Comparison of ENCODE assay signal across 20 cellular contexts in the genomic region with DNA sequence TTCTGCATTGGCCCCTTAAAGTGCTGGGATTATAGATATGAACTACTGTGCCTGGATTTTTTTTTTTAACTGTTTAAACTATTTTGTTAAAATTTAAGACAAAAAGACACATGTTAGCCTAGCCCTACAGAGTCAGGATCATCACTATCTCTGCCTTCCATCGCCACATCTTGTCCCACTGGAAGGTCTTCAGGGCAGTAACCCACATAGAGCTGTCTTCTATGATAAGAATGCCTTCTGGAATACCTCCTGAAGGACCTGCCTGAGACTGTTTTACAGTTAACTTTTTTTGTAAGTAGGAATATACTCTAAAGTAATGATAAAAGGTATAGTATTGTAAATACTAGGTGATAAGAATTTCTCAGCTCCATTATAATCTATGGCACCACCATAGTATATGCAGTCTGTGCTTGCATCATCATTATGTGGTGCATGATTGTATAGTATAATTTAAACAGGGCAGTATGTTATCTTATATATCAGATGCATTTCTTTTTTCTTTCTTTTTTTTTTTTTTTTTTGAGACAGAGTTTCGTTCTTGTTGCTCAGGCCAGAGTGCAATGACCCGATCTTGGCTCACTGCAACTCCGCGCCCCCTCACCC. TPM values are rescaled to one million over a fixed set of nuclear protein-coding genes. Genes with fewer than 3 reads are reported as not detected.
A peak's percentile ranks its signal among the peaks of the same experiment; 100 is the strongest.
DNase-seq lines count a peak whose midpoint lies in the region; ATAC-seq and TF ChIP-seq lines count a peak whose summit lies in the region.
"Had no signal": no experiment of that assay in that cellular context is flagged by ENCODE, and none has a peak within 500 bp of the region (broad histone marks: within the 10 kb centered on the region; RNA-seq: fewer than 3 reads in every experiment).

No MANE protein-coding gene starts in this region.

- H3K27me3 Mint-ChIP-seq in GM23338 (ENCODE audit: insufficient read depth, low read depth, poor library complexity) (peaks cover 2% of the 10 kb centered on the region), nephron progenitor cell (ENCODE audit: low read depth, poor library complexity) (no peaks in the 10 kb centered on the region)
- no peaks in the 10 kb centered on the region for H3K27me3 Mint-ChIP-seq in effector memory CD8-positive, alpha-beta T cell
- H3K27me3 Mint-ChIP-seq in activated naive CD8-positive, alpha-beta T cell treated with anti-CD3 and anti-CD28 coated beads, Interleukin-2, amount 50 U/mL, for 24 hours = no peaks in the 10 kb centered on the region
- H3K27me3 Mint-ChIP-seq: CD4-positive, alpha-beta T cell; IgD-negative memory B cell had no signal

- H3K27me3 ChIP-seq in GM23338 (ENCODE audit: insufficient read depth) = no peaks in the 10 kb centered on the region
- H3K27me3 ChIP-seq: BE2C had no signal

- DNase-seq in GM23338 (ENCODE audit: low spot score) (no peak), OCI-M1 (lab: John Stamatoyannopoulos, UW) (peak; percentile 20), nephron progenitor cell (no peak), GM03348 (ENCODE audit: low spot score) (no peak), CD1c-positive myeloid dendritic cell (ENCODE audit: extremely low spot score) (no peak), superior temporal gyrus (ENCODE audit: extremely low spot score) (no peak)
- no peak for DNase-seq in effector memory CD8-positive, alpha-beta T cell
- no peak for DNase-seq in activated naive CD8-positive, alpha-beta T cell treated with anti-CD3 and anti-CD28 coated beads, Interleukin-2, amount 50 U/mL, for 24 hours
- DNase-seq: ACHN; BE2C; C1 segment of cervical spinal cord; Calu3; CD4-positive, alpha-beta T cell; DMS79 treated with DMSO at 0.1 percent for 48 hours; GF-D8; GOT3; H7; KG1 had no signal

- H3K4me2 ChIP-seq in GM23338 = no peak overlapping the region

- H3K27ac Mint-ChIP-seq in GM23338 = no peak overlapping the region
- H3K27ac Mint-ChIP-seq in effector memory CD8-positive, alpha-beta T cell = peak overlapping the region; percentile 44 to 57
- H3K27ac Mint-ChIP-seq in nephron progenitor cell = peak overlapping the region; percentile 41
- H3K27ac Mint-ChIP-seq in activated naive CD8-positive, alpha-beta T cell treated with anti-CD3 and anti-CD28 coated beads, Interleukin-2, amount 50 U/mL, for 24 hours = no peak overlapping the region
- H3K27ac Mint-ChIP-seq: CD4-positive, alpha-beta T cell; IgD-negative memory B cell had no signal

- no peaks in the 10 kb centered on the region for H3F3A ChIP-seq in GM23338 (replicated peaks; ENCODE audit: low read depth)

- H3K4me1 ChIP-seq in GM23338 (ENCODE audit: insufficient read depth) = no peaks in the 10 kb centered on the region
- H3K4me1 ChIP-seq: BE2C had no signal

- H3K79me2 ChIP-seq in GM23338 (replicated peaks; ENCODE audit: insufficient read depth) = peaks cover 63% of the 10 kb centered on the region

- H2AFZ ChIP-seq in GM23338 = no peak overlapping the region

- no peaks in the 10 kb centered on the region for H3K9me2 ChIP-seq in GM23338 (ENCODE audit: insufficient read depth)

- no peak overlapping the region for H3K4me3 ChIP-seq in GM23338
- H3K4me3 ChIP-seq: GM12878 had no signal

- H3K4me1 Mint-ChIP-seq in GM23338 = no peaks in the 10 kb centered on the region
- peaks cover 12 to 30% of the 10 kb centered on the region in 2 donors for H3K4me1 Mint-ChIP-seq in effector memory CD8-positive, alpha-beta T cell (ENCODE audit: low read depth in 2 of 2)
- peaks cover 3% of the 10 kb centered on the region for H3K4me1 Mint-ChIP-seq in nephron progenitor cell
- peaks cover 15% of the 10 kb centered on the region for H3K4me1 Mint-ChIP-seq in activated naive CD8-positive, alpha-beta T cell treated with anti-CD3 and anti-CD28 coated beads, Interleukin-2, amount 50 U/mL, for 24 hours

- TF ChIP-seq CTCF in GM23338 (conservative IDR thresholded peaks at IDR 0.05; ENCODE audit: low read depth in 2 of 2) (no peak), nephron progenitor cell (IDR thresholded peaks at IDR 0.05) (no peak)

- H3K27ac ChIP-seq in GM23338 (ENCODE audit: low read depth) = 0 out of 2 replicates have a peak overlapping the region, but pooled peaks have one; percentile 10

- peaks cover 8% of the 10 kb centered on the region for H4K20me1 ChIP-seq in GM23338 (replicated peaks; ENCODE audit: insufficient read depth)

- no peak overlapping the region for H3K4me3 Mint-ChIP-seq in GM23338
- H3K4me3 Mint-ChIP-seq in effector memory CD8-positive, alpha-beta T cell = peak overlapping the region in 1 of 2 donors; percentile 26
- no peak overlapping the region for H3K4me3 Mint-ChIP-seq in nephron progenitor cell
- no peak overlapping the region for H3K4me3 Mint-ChIP-seq in activated naive CD8-positive, alpha-beta T cell treated with anti-CD3 and anti-CD28 coated beads, Interleukin-2, amount 50 U/mL, for 24 hours
- H3K4me3 Mint-ChIP-seq: CD4-positive, alpha-beta T cell; IgD-negative memory B cell had no signal

- no peaks in the 10 kb centered on the region for H3K36me3 ChIP-seq in GM23338 (ENCODE audit: insufficient read depth)
- H3K36me3 ChIP-seq: BE2C had no signal

- ATAC-seq in GM23338 = no peak
- no peak for ATAC-seq in effector memory CD8-positive, alpha-beta T cell (replicated peaks)
- no peak for ATAC-seq in activated naive CD8-positive, alpha-beta T cell treated with anti-CD3 and anti-CD28 coated beads, Interleukin-2, amount 50 U/mL, for 24 hours
- ATAC-seq: GM12878 had no signal

- H3K36me3 Mint-ChIP-seq in GM23338 (ENCODE audit: low read depth) (peaks cover 2% of the 10 kb centered on the region; the same call in 1 of the 3 replicates), nephron progenitor cell (ENCODE audit: low read depth) (peaks cover 19% of the 10 kb centered on the region)
- peaks cover 12% of the 10 kb centered on the region for H3K36me3 Mint-ChIP-seq in effector memory CD8-positive, alpha-beta T cell (ENCODE audit: insufficient read depth)
- H3K36me3 Mint-ChIP-seq in activated naive CD8-positive, alpha-beta T cell treated with anti-CD3 and anti-CD28 coated beads, Interleukin-2, amount 50 U/mL, for 24 hours (ENCODE audit: low read depth) = peaks cover 2% of the 10 kb centered on the region

- H3K9me3 Mint-ChIP-seq in GM23338 = no peaks in the 10 kb centered on the region
- H3K9me3 Mint-ChIP-seq in effector memory CD8-positive, alpha-beta T cell = no peaks in the 10 kb centered on the region
- no peaks in the 10 kb centered on the region for H3K9me3 Mint-ChIP-seq in nephron progenitor cell
- no peaks in the 10 kb centered on the region for H3K9me3 Mint-ChIP-seq in activated naive CD8-positive, alpha-beta T cell treated with anti-CD3 and anti-CD28 coated beads, Interleukin-2, amount 50 U/mL, for 24 hours
- H3K9me3 Mint-ChIP-seq: CD4-positive, alpha-beta T cell; IgD-negative memory B cell had no signal

TF ChIP-seq in GM23338, 12 proteins besides CTCF, POLR2A, EP300 and RAD21 (continues in another document):
- TF ChIP-seq EZH2 (IDR thresholded peaks at IDR 0.05; ENCODE audit: low read depth, unreplicated experiment) (no peak), CREB1 (CRISPR knock-in tag; IDR thresholded peaks at IDR 0.05; ENCODE audit: low read depth) (no peak), STAT1 (IDR thresholded peaks at IDR 0.05; ENCODE audit: unreplicated experiment) (no peak), NANOG (IDR thresholded peaks at IDR 0.05; ENCODE audit: borderline replicate concordance) (no peak), EZH2phosphoT487 (IDR thresholded peaks at IDR 0.05; ENCODE audit: unreplicated experiment) (no peak), ZNF331 (CRISPR knock-in tag; IDR thresholded peaks at IDR 0.05; ENCODE audit: low read depth) (no peak), POLR2AphosphoS5 (IDR thresholded peaks at IDR 0.05; ENCODE audit: low read depth) (no peak)
- TF ChIP-seq, protein P1, sequence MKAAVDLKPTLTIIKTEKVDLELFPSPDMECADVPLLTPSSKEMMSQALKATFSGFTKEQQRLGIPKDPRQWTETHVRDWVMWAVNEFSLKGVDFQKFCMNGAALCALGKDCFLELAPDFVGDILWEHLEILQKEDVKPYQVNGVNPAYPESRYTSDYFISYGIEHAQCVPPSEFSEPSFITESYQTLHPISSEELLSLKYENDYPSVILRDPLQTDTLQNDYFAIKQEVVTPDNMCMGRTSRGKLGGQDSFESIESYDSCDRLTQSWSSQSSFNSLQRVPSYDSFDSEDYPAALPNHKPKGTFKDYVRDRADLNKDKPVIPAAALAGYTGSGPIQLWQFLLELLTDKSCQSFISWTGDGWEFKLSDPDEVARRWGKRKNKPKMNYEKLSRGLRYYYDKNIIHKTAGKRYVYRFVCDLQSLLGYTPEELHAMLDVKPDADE (IDR thresholded peaks at IDR 0.05) = no peak

RNA-seq across cellular contexts. Expression of a gene that starts 52.7 kb away (rescaled TPM):
- 30.8 and 43.7 TPM in 2 replicates for total RNA-seq in GM23338 (2014; rRNA removed; shearing (Covaris generic))
- polyA plus RNA-seq in GM23338 (2016; fragmentation: Nextera tagmentation; extraction: Ambion mirVana) = 5.2 and 6.4 TPM in 2 replicates

Comparison
In these comparisons a context has a peak if more than half of its experiments do, and no peak if none do; other contexts are left out.
1. H3K27ac Mint-ChIP-seq: peak in effector memory CD8-positive, alpha-beta T cell (2 of 2) and nephron progenitor cell (single experiment); none in GM23338 (single experiment) and activated naive CD8-positive, alpha-beta T cell treated with anti-CD3 and anti-CD28 coated beads, Interleukin-2, amount 50 U/mL, for 24 hours (single experiment).